31 cellular contexts compared by ENCODE assay signal in genomic region chr1:226312065-226312464, GRCh38.
"Had no signal": no experiment of that assay in that cellular context is flagged by ENCODE, and none has a peak within 500 bp of the region (broad histone marks: within the 10 kb centered on the region; RNA-seq: fewer than 3 reads in every experiment).

No MANE protein-coding gene starts in this region.

- H3K36me3 ChIP-seq: adrenal gland, esophagus muscularis mucosa, gastrocnemius medialis, heart left ventricle, WERI-Rb-1 had no signal

- ATAC-seq: activated CD4-positive, CD25-positive, alpha-beta regulatory T cell treated with anti-CD3 and anti-CD28 coated beads, Interleukin-2, amount 50 U/mL, for 24 hours; activated CD8-positive, alpha-beta memory T cell treated with anti-CD3 and anti-CD28 coated beads, Interleukin-2, amount 10 ng/mL, durations not matched to agents 7 days and 5 days; activated CD8-positive, alpha-beta T cell treated with anti-CD3 and anti-CD28 coated beads, Interleukin-2, amount 10 ng/mL, durations not matched to agents 7 days and 5 days; activated naive CD8-positive, alpha-beta T cell treated with anti-CD3 and anti-CD28 coated beads, Interleukin-2, amount 50 U/mL, for 24 hours; body of pancreas; effector memory CD8-positive, alpha-beta T cell; foreskin keratinocyte; gastrocnemius medialis; heart left ventricle had no signal

- H3K9me3 ChIP-seq: adrenal gland, body of pancreas, esophagus muscularis mucosa, gastrocnemius medialis, heart left ventricle had no signal

- H3K27ac ChIP-seq: adrenal gland, body of pancreas, esophagus muscularis mucosa, foreskin keratinocyte, gastrocnemius medialis, heart left ventricle, WERI-Rb-1 had no signal

- H3K4me3 ChIP-seq: adrenal gland, body of pancreas, esophagus muscularis mucosa, gastrocnemius medialis, heart left ventricle had no signal

- H3K4me1 ChIP-seq: foreskin keratinocyte had no signal

- DNase-seq: activated B cell treated with CpG ODN at 0.5 μM for 24 hours; activated CD4-positive, alpha-beta memory T cell treated with anti-CD3 and anti-CD28 coated beads for 36 hours; activated CD4-positive, alpha-beta T cell treated with anti-CD3 and anti-CD28 coated beads for 48 hours; activated CD4-positive, alpha-beta T cell treated with anti-CD3 and anti-CD28 coated beads, Interleukin-2, amount 50 U/mL, for 1 hour; activated CD8-positive, alpha-beta memory T cell treated with anti-CD3 and anti-CD28 coated beads, Interleukin-2, amount 10 ng/mL, durations not matched to agents 7 days and 5 days; activated CD8-positive, alpha-beta memory T cell treated with anti-CD3 and anti-CD28 coated beads, Interleukin-2, amount 50 U/mL, for 4 hours; activated CD8-positive, alpha-beta T cell treated with anti-CD3 and anti-CD28 coated beads, Interleukin-2, amount 10 ng/mL, durations not matched to agents 7 days and 5 days; activated effector memory CD4-positive, alpha-beta T cell treated with anti-CD3 and anti-CD28 coated beads, Interleukin-2, amount 50 U/mL, for 16 hours; activated naive CD4-positive, alpha-beta T cell treated with anti-CD3 and anti-CD28 coated beads for 36 hours; activated naive CD8-positive, alpha-beta T cell treated with anti-CD3 and anti-CD28 coated beads for 36 hours; activated naive CD8-positive, alpha-beta T cell treated with anti-CD3 and anti-CD28 coated beads, Interleukin-2, amount 50 U/mL, for 24 hours; activated T-cell treated with anti-CD3 and anti-CD28 coated beads, Interleukin-2, amount 50 U/mL, for 1 hour; activated T-cell treated with anti-CD3 and anti-CD28 coated beads, Interleukin-2, amount 50 U/mL, for 48 hours; adrenal gland; amygdala; aorta; body of pancreas; caudate nucleus; cortex of kidney; dermis blood vessel endothelial cell; effector CD4-positive, alpha-beta T cell; effector memory CD8-positive, alpha-beta T cell; erythroblast; foreskin keratinocyte; gastrocnemius medialis; glutamatergic neuron; heart left ventricle; T-helper 9 cell; WERI-Rb-1 had no signal
